1 cellular context compared by ENCODE assay signal in genomic region chr19:46901701-46902401, GRCh38.
TF ChIP-seq lines count a peak whose summit lies in the region.

No MANE protein-coding gene starts in this region.

TF ChIP-seq in HepG2, 621 proteins besides CTCF, POLR2A, EP300 and RAD21:
- no peak for TF ChIP-seq HOXA5 (CRISPR knock-in tag; IDR thresholded peaks at IDR 0.05)
- no peak for TF ChIP-seq KIAA2018 (CRISPR knock-in tag; IDR thresholded peaks at IDR 0.05; ENCODE audit: borderline replicate concordance)
- no peak for TF ChIP-seq THYN1 (CRISPR knock-in tag; IDR thresholded peaks at IDR 0.05; ENCODE audit: borderline replicate concordance, low read depth)
- TF ChIP-seq PAWR (CRISPR knock-in tag; IDR thresholded peaks at IDR 0.05; ENCODE audit: borderline replicate concordance): no peak
- no peak for TF ChIP-seq ZNF557 (CRISPR knock-in tag; IDR thresholded peaks at IDR 0.05)
- no peak for TF ChIP-seq CENPX (CRISPR knock-in tag; IDR thresholded peaks at IDR 0.05)
- no peak for TF ChIP-seq PBX2 (CRISPR knock-in tag; IDR thresholded peaks at IDR 0.05)
- TF ChIP-seq ZNF614 (CRISPR knock-in tag; IDR thresholded peaks at IDR 0.05; ENCODE audit: borderline replicate concordance): no peak
- no peak for TF ChIP-seq CREM (IDR thresholded peaks at IDR 0.05)
- no peak for TF ChIP-seq CREM (CRISPR knock-in tag; IDR thresholded peaks at IDR 0.05)
- no peak for TF ChIP-seq ERF (CRISPR knock-in tag; IDR thresholded peaks at IDR 0.05)
- TF ChIP-seq ZNF432 (CRISPR knock-in tag; IDR thresholded peaks at IDR 0.05; ENCODE audit: borderline replicate concordance): no peak
- TF ChIP-seq ZNF549 (CRISPR knock-in tag; IDR thresholded peaks at IDR 0.05): no peak
- TF ChIP-seq MBD4 (IDR thresholded peaks at IDR 0.05; ENCODE audit: borderline replicate concordance, low read length): no peak
- TF ChIP-seq ZNF280D (CRISPR knock-in tag; IDR thresholded peaks at IDR 0.05): no peak
- no peak for TF ChIP-seq ZNF687 (CRISPR knock-in tag; IDR thresholded peaks at IDR 0.05)
- TF ChIP-seq ZNF292 (CRISPR knock-in tag; IDR thresholded peaks at IDR 0.05; ENCODE audit: borderline replicate concordance, low read depth): no peak
- TF ChIP-seq TCF12 (IDR thresholded peaks at IDR 0.05): no peak
- no peak for TF ChIP-seq TCF12 (CRISPR knock-in tag; IDR thresholded peaks at IDR 0.05)
